8 cellular contexts compared by ENCODE assay signal in genomic region chr3:11582123-11582968, GRCh38.
DNase-seq lines count a peak whose midpoint lies in the region; ATAC-seq, FAIRE-seq and TF ChIP-seq lines count a peak whose summit lies in the region.

No MANE protein-coding gene starts in this region.

- peak overlapping the region; percentile 68 for H2BK5ac ChIP-seq in trophoblast cell (ENCODE audit: low read depth, low read length, poor library complexity)

- H3K79me2 ChIP-seq in trophoblast cell (ENCODE audit: control insufficient read depth, insufficient read depth, low read length, poor library complexity) = peaks cover 6% of the 10 kb centered on the region

- peak; percentile 13 for FAIRE-seq in GM12891 (lab: Jason Lieb, UNC)

- H2AFZ ChIP-seq in trophoblast cell (ENCODE audit: insufficient read depth, low read length, poor library complexity) = no peak overlapping the region

- intact Hi-C loops in adrenal gland (cut with DNase I) = no loop called here
- intact Hi-C loops in heart left ventricle (cut with DNase I) = loop anchor here in 4 of 10 donors (5.0 to 10.0 kb wide), 2 partner anchors 52 to 60 kb away; partner anchors contain the start of gene VGLL4 (in 1 of the 4)

- TF ChIP-seq CTCF in adrenal gland (IDR thresholded peaks at IDR 0.05) (no peak), heart left ventricle (IDR thresholded peaks at IDR 0.05) (no peak)

- H3K79me1 ChIP-seq in trophoblast cell (ENCODE audit: low read length) = peaks cover 5% of the 10 kb centered on the region

- no peak for TF ChIP-seq POLR2A in GM12891 (IDR thresholded peaks at IDR 0.05; ENCODE audit: low read depth, low read length)
- peak in 1 of 2 donors; percentile 35 for TF ChIP-seq POLR2A in adrenal gland (IDR thresholded peaks at IDR 0.05)
- TF ChIP-seq POLR2A in heart left ventricle (IDR thresholded peaks at IDR 0.05) = no peak

- DNase-seq in GM12891 (ENCODE audit: insufficient read length, low spot score) (no peak), adrenal gland (peak; percentile 75 to 91 (median 85)), heart left ventricle (peak in 4 of 5 donors; percentile 77 to 82 (median 81)), trophoblast cell (no peak), LoVo (ENCODE audit: low spot score) (no peak), NCI-H1092 treated with DMSO at 0.1 percent for 48 hours (lab: John Stamatoyannopoulos, UW) (no peak)
- DNase-seq in Jurkat, Clone E6-1 (ENCODE audit: low read depth, low spot score) = peak; percentile 86

- H3K27me3 ChIP-seq in adrenal gland (no peaks in the 10 kb centered on the region), heart left ventricle (no peaks in the 10 kb centered on the region), trophoblast cell (ENCODE audit: insufficient read depth, low read length) (no peaks in the 10 kb centered on the region)

- peak overlapping the region; percentile 95 for H3K18ac ChIP-seq in trophoblast cell (ENCODE audit: low read length)

- H3K14ac ChIP-seq in trophoblast cell (ENCODE audit: low read length) = peak overlapping the region; percentile 84

- H2BK120ac ChIP-seq in trophoblast cell (ENCODE audit: insufficient read depth, low read length, poor library complexity) = peak overlapping the region; percentile 46

- H2BK12ac ChIP-seq in trophoblast cell (ENCODE audit: low read length) = peak overlapping the region; percentile 78

- peak overlapping the region; percentile 22 for H3K4me3 ChIP-seq in Jurkat, Clone E6-1 (ENCODE audit: low read length)
- peak overlapping the region in 3 of 4 donors; percentile 16 to 41 (median 21) for H3K4me3 ChIP-seq in adrenal gland
- peak overlapping the region in 11 of 12 donors; percentile 3 to 59 (median 41) for H3K4me3 ChIP-seq in heart left ventricle
- no peak overlapping the region for H3K4me3 ChIP-seq in trophoblast cell (ENCODE audit: low read depth, low read length)

- H3K23ac ChIP-seq in trophoblast cell (ENCODE audit: low read length) = no peak overlapping the region

- ATAC-seq in heart left ventricle (peak; percentile 78 to 88 (median 85)), GM18873 (IDR thresholded peaks at IDR 0.05; ENCODE audit: low FRiP score, unreplicated experiment) (no peak)

- H3K4me2 ChIP-seq in trophoblast cell (ENCODE audit: low read length) = peak overlapping the region; percentile 46

- H3K4ac ChIP-seq in trophoblast cell (ENCODE audit: low read depth, low read length) = peak overlapping the region; percentile 42

- H4K12ac ChIP-seq in trophoblast cell (ENCODE audit: low read depth, low read length) = peak overlapping the region; percentile 69

- peak overlapping the region; percentile 82 for H4K8ac ChIP-seq in trophoblast cell (ENCODE audit: low read depth, low read length)

- H3K9ac ChIP-seq in trophoblast cell (ENCODE audit: low read length) = no peak overlapping the region

- WGBS in adrenal gland, 4 donors = 3 to 5% (median 5%) methylated on average over 13 to 14 of the region's 14 CpGs
- WGBS in heart left ventricle, 4 donors = 1 to 4% (median 3%) methylated on average over 14 of the region's 14 CpGs
- WGBS in trophoblast cell (ENCODE audit: extremely low coverage, insufficient coverage, insufficient read length) = no CpG with 5 or more reads among the region's 14 CpGs

- H3K27ac ChIP-seq in adrenal gland (peak overlapping the region; percentile 8 to 78 (median 75)), heart left ventricle (peak overlapping the region in 11 of 12 donors; percentile 49 to 80 (median 74)), trophoblast cell (ENCODE audit: low read depth, low read length) (peak overlapping the region; percentile 22)

- H3K9me3 ChIP-seq in adrenal gland (replicated peaks in 1 of 3) (no peaks in the 10 kb centered on the region), heart left ventricle (no peaks in the 10 kb centered on the region), trophoblast cell (ENCODE audit: insufficient read depth, low read depth, low read length) (peaks cover 2% of the 10 kb centered on the region)

- peak overlapping the region; percentile 68 for H2AK5ac ChIP-seq in trophoblast cell (ENCODE audit: low read length)

- H3K4me1 ChIP-seq in adrenal gland (replicated peaks in 1 of 2) = peaks cover 25 to 39% of the 10 kb centered on the region in 2 donors
- peaks cover 17 to 80% (median 50%) of the 10 kb centered on the region in 12 donors for H3K4me1 ChIP-seq in heart left ventricle
- peaks cover 19 to 22% of the 10 kb centered on the region in 2 experiments for H3K4me1 ChIP-seq in trophoblast cell (ENCODE audit: control insufficient read depth in 1 of 2, insufficient read depth in 2 of 2, low read length in 2 of 2)

- H3K36me3 ChIP-seq in adrenal gland (replicated peaks in 1 of 2) (no peaks in the 10 kb centered on the region), heart left ventricle (peaks cover 0 to 5% (median 0%) of the 10 kb centered on the region in 9 donors), trophoblast cell (ENCODE audit: control insufficient read depth in 1 of 2, insufficient read depth in 2 of 2, low read length in 2 of 2) (peaks cover 0 to 3% of the 10 kb centered on the region in 2 experiments)

- H4K91ac ChIP-seq in trophoblast cell (ENCODE audit: low read depth, low read length) = peak overlapping the region; percentile 90

TF ChIP-seq in GM12891, 5 proteins besides CTCF, POLR2A, EP300 and RAD21:
- TF ChIP-seq SPI1 (IDR thresholded peaks at IDR 0.05; ENCODE audit: low read depth, low read length) (peak; percentile 29; the same call in 1 of the 2 replicates), PAX5 (IDR thresholded peaks at IDR 0.05; ENCODE audit: insufficient read depth, low read length, severe bottlenecking) (no peak), TAF1 (IDR thresholded peaks at IDR 0.05; ENCODE audit: low read depth, low read length) (no peak), POLR2AphosphoS5 (IDR thresholded peaks at IDR 0.05; ENCODE audit: low read depth, low read length) (no peak), POU2F2 (IDR thresholded peaks at IDR 0.05; ENCODE audit: low read depth, low read length) (no peak)

Comparison
In these comparisons a context has a peak if more than half of its experiments do, and no peak if none do; other contexts are left out.
1. DNase-seq: peak in Jurkat, Clone E6-1 (single experiment), adrenal gland (7 of 7) and heart left ventricle (4 of 5); none in GM12891 (single experiment), trophoblast cell (0 of 2), LoVo (single experiment) and NCI-H1092 treated with DMSO at 0.1 percent for 48 hours (single experiment).
2. H3K27ac ChIP-seq: peak in every context shown above with its lines; median percentile 75 in adrenal gland; 74 in heart left ventricle; 22 in trophoblast cell.